In genomic region chr2:218889937-218890336, GRCh38 we compare ENCODE assay signal across 1 cellular context.
TF ChIP-seq lines count a peak whose summit lies in the region.

No MANE protein-coding gene starts in this region.

TF ChIP-seq in H1, 55 proteins besides CTCF, POLR2A, EP300 and RAD21:
- TF ChIP-seq FOSL1 (IDR thresholded peaks at IDR 0.05; ENCODE audit: insufficient read depth, low read depth, low read length) (no peak), GABPA (IDR thresholded peaks at IDR 0.05; ENCODE audit: borderline replicate concordance, insufficient read depth, low read length) (no peak), YY1 (IDR thresholded peaks at IDR 0.05; ENCODE audit: low read depth, low read length) (no peak), HDAC2 (IDR thresholded peaks at IDR 0.05; ENCODE audit: borderline replicate concordance in 1 of 2, low read depth in 2 of 2, low read length in 2 of 2) (no peak), MAFK (IDR thresholded peaks at IDR 0.05; ENCODE audit: low read depth, low read length) (no peak), USF2 (IDR thresholded peaks at IDR 0.05; ENCODE audit: low read length) (no peak), TEAD4 (IDR thresholded peaks at IDR 0.05; ENCODE audit: low read depth, low read length) (no peak)
